In genomic region chr3:29478671-29479070, GRCh38 we compare ENCODE assay signal across 21 cellular contexts.
DNase-seq lines count a peak whose midpoint lies in the region; ATAC-seq and TF ChIP-seq lines count a peak whose summit lies in the region.
"Had no signal": no experiment of that assay in that cellular context is flagged by ENCODE, and none has a peak within 500 bp of the region (broad histone marks: within the 10 kb centered on the region; RNA-seq: fewer than 3 reads in every experiment).

No MANE protein-coding gene starts in this region.

- TF ChIP-seq POLR2A in esophagus squamous epithelium (IDR thresholded peaks at IDR 0.05), result no peak

- H3K27me3 ChIP-seq in adipocyte (replicated peaks; ENCODE audit: control insufficient read depth, insufficient read depth, low read length), result no peaks in the 10 kb centered on the region
- H3K27me3 ChIP-seq in esophagus squamous epithelium, result no peaks in the 10 kb centered on the region
- H3K27me3 ChIP-seq: BLaER1 treated with 17β-estradiol and CSF1 and Interleukin-3, amounts not matched to agents 10 nM and 100 nM had no signal

- H3K9me3 ChIP-seq in adipocyte (ENCODE audit: control insufficient read depth, low read length) (no peaks in the 10 kb centered on the region), esophagus squamous epithelium (no peaks in the 10 kb centered on the region)

- intact Hi-C loops in esophagus squamous epithelium (cut with DNase I), result no loop called here

- no peak for ATAC-seq in HG03378 (IDR thresholded peaks at IDR 0.05; ENCODE audit: unreplicated experiment)
- ATAC-seq: PC-3 had no signal

- H3K4me1 ChIP-seq in adipocyte (ENCODE audit: control insufficient read depth, insufficient read depth, low read length) (peaks cover 5% of the 10 kb centered on the region), esophagus squamous epithelium (no peaks in the 10 kb centered on the region)
- H3K4me1 ChIP-seq: BLaER1 treated with 17β-estradiol and CSF1 and Interleukin-3, amounts not matched to agents 10 nM and 100 nM had no signal

- H3K27ac ChIP-seq in esophagus squamous epithelium, result no peak overlapping the region
- H3K27ac ChIP-seq: BLaER1 treated with 17β-estradiol and CSF1 and Interleukin-3, amounts not matched to agents 10 nM and 100 nM had no signal

- DNase-seq in AG08395 (ENCODE audit: low spot score), result peak; percentile 24
- DNase-seq in GM03348 (ENCODE audit: low spot score), result peak; percentile 10
- peak; percentile 43 for DNase-seq in adipocyte (ENCODE audit: low read depth)
- peak; percentile 53 for DNase-seq in fibroblast of peridontal ligament (ENCODE audit: extremely low read depth)
- DNase-seq in NOMO-1 treated with dmso at 0.1 percent for 144 hours (lab: John Stamatoyannopoulos, UW; ENCODE audit: unreplicated experiment), result no peak
- DNase-seq in DMS 273 treated with DMSO at 0.1 percent for 48 hours (lab: John Stamatoyannopoulos, UW), result no peak
- no peak for DNase-seq in esophagus squamous epithelium (lab: John Stamatoyannopoulos, UW)
- DNase-seq: 8988T; CD4-positive, alpha-beta memory T cell; DMS153; GDM1; HCEC 1CT; NCI-H1105; NCI-H146; NCI-H2029; NCI-H226; NCI-H510A treated with DMSO at 0.1 percent for 48 hours; PC-3; Right ventricle myocardium superior had no signal

- H3K4me3 ChIP-seq in adipocyte (ENCODE audit: low read length) (no peak overlapping the region), esophagus squamous epithelium (no peak overlapping the region)
- H3K4me3 ChIP-seq: BLaER1 treated with 17β-estradiol and CSF1 and Interleukin-3, amounts not matched to agents 10 nM and 100 nM had no signal

- no peak overlapping the region for H3K9ac ChIP-seq in adipocyte (ENCODE audit: low read length)
- H3K9ac ChIP-seq: BLaER1 treated with 17β-estradiol and CSF1 and Interleukin-3, amounts not matched to agents 10 nM and 100 nM had no signal

- TF ChIP-seq CTCF in esophagus squamous epithelium (IDR thresholded peaks at IDR 0.05), result no peak

- H3K36me3 ChIP-seq in adipocyte (ENCODE audit: control insufficient read depth, insufficient read depth, low read length, severe bottlenecking), result no peaks in the 10 kb centered on the region
- H3K36me3 ChIP-seq in esophagus squamous epithelium, result no peaks in the 10 kb centered on the region
- H3K36me3 ChIP-seq: BLaER1 treated with 17β-estradiol and CSF1 and Interleukin-3, amounts not matched to agents 10 nM and 100 nM had no signal

- WGBS in esophagus squamous epithelium, 2 donors, result 83 to 95% methylated on average over 3 of the region's 3 CpGs

Comparison
In these comparisons a context has a peak if more than half of its experiments do, and no peak if none do; other contexts are left out.
1. DNase-seq: peak in AG08395 (single experiment), GM03348 (single experiment), adipocyte (single experiment) and fibroblast of peridontal ligament (single experiment); none in NOMO-1 treated with dmso at 0.1 percent for 144 hours (single experiment), DMS 273 treated with DMSO at 0.1 percent for 48 hours (single experiment) and esophagus squamous epithelium (single experiment).